17 cellular contexts compared by ENCODE assay signal in genomic region chr5:39024884-39025283, GRCh38. TPM values are rescaled to one million over a fixed set of nuclear protein-coding genes. Genes with fewer than 3 reads are reported as not detected.
DNase-seq lines count a peak whose midpoint lies in the region; ATAC-seq and TF ChIP-seq lines count a peak whose summit lies in the region.
"Had no signal": no experiment of that assay in that cellular context is flagged by ENCODE, and none has a peak within 500 bp of the region (broad histone marks: within the 10 kb centered on the region; RNA-seq: fewer than 3 reads in every experiment).

No MANE protein-coding gene starts in this region.

- peaks cover 5% of the 10 kb centered on the region for H3K9me3 Mint-ChIP-seq in activated T-helper 17 cell treated with anti-CD3 and anti-CD28 coated beads, Interleukin-2, amount 50 U/mL, for 72 hours

- H3K14ac ChIP-seq in mesenchymal stem cell (ENCODE audit: low read length in 2 of 2): no peak overlapping the region

- no peak overlapping the region for H3K27ac ChIP-seq in HEK293 (ENCODE audit: extremely low read depth, low read depth, low read length)
- H3K27ac ChIP-seq in mesenchymal stem cell (ENCODE audit: low read length, poor library complexity, severe bottlenecking): no peak overlapping the region
- H3K27ac ChIP-seq: prostate gland, SJCRH30, spleen, testis had no signal

- no peak overlapping the region for H2AK5ac ChIP-seq in mesenchymal stem cell (ENCODE audit: low read length, severe bottlenecking)

- H3K4me3 ChIP-seq in HEK293 (ENCODE audit: low read depth, low read length) (no peak overlapping the region), mesenchymal stem cell (ENCODE audit: insufficient read depth in 1 of 2, low read depth in 1 of 2, low read length in 2 of 2) (no peak overlapping the region)
- H3K4me3 ChIP-seq: lung, prostate gland, SJCRH30, spleen, testis had no signal

- no peak for TF ChIP-seq CTCF in HEK293 (tag by site-specific recombination; IDR thresholded peaks at IDR 0.05)

- H3K9ac ChIP-seq in mesenchymal stem cell (ENCODE audit: low read length): no peak overlapping the region

- peaks cover 11% of the 10 kb centered on the region for H3K4me1 ChIP-seq in HEK293 (ENCODE audit: control insufficient read depth, insufficient read depth, low read length)
- H3K4me1 ChIP-seq in mesenchymal stem cell (ENCODE audit: control insufficient read depth, insufficient read depth, low read depth, low read length): peaks cover 5% of the 10 kb centered on the region
- H3K4me1 ChIP-seq: prostate gland, SJCRH30 had no signal

- peaks cover 63% of the 10 kb centered on the region for H3K36me3 Mint-ChIP-seq in activated T-helper 17 cell treated with anti-CD3 and anti-CD28 coated beads, Interleukin-2, amount 50 U/mL, for 72 hours (ENCODE audit: low read depth)

- H2AFZ ChIP-seq in mesenchymal stem cell (ENCODE audit: low read depth, low read length): no peak overlapping the region

- peaks cover 13% of the 10 kb centered on the region for H3K79me1 ChIP-seq in mesenchymal stem cell (replicated peaks; ENCODE audit: low read length, poor library complexity, severe bottlenecking)

- peak; percentile 41 for DNase-seq in EH (ENCODE audit: low read depth)
- DNase-seq in mesenchymal stem cell: peak; percentile 56
- no peak for DNase-seq in foreskin melanocyte
- no peak for DNase-seq in midbrain (lab: John Stamatoyannopoulos, UW)
- DNase-seq: activated CD4-positive, alpha-beta T cell treated with anti-CD3 and anti-CD28 coated beads, Interleukin-2, amount 10 ng/mL, durations not matched to agents 24 days and 14 days; activated naive CD4-positive, alpha-beta T cell treated with anti-CD3 and anti-CD28 coated beads for 36 hours; activated T-cell treated with anti-CD3 and anti-CD28 coated beads for 4 hours; erythroblast; NCI-H524 treated with DMSO at 0.1 percent for 48 hours; SJCRH30; spleen; testis had no signal

- H2BK15ac ChIP-seq in mesenchymal stem cell (ENCODE audit: low read depth, poor library complexity, severe bottlenecking): no peak overlapping the region

- no peaks in the 10 kb centered on the region for H3K27me3 ChIP-seq in mesenchymal stem cell (ENCODE audit: control insufficient read depth in 1 of 2, insufficient read depth in 1 of 2, low read length in 2 of 2)
- H3K27me3 ChIP-seq: SJCRH30, spleen, testis had no signal

- H3K23ac ChIP-seq in mesenchymal stem cell (ENCODE audit: low read length in 2 of 2): no peak overlapping the region

- no peak overlapping the region for H4K91ac ChIP-seq in mesenchymal stem cell (ENCODE audit: low read length)

- H3K4me2 ChIP-seq in mesenchymal stem cell (ENCODE audit: low read length, poor library complexity, severe bottlenecking): no peak overlapping the region

- no peak overlapping the region for H2BK5ac ChIP-seq in mesenchymal stem cell (ENCODE audit: low read depth, low read length, poor library complexity, severe bottlenecking)

- peak overlapping the region; percentile 14 for H3K4me3 Mint-ChIP-seq in activated T-helper 17 cell treated with anti-CD3 and anti-CD28 coated beads, Interleukin-2, amount 50 U/mL, for 72 hours
- H3K4me3 Mint-ChIP-seq: activated CD4-positive, alpha-beta T cell treated with anti-CD3 and anti-CD28 coated beads, Interleukin-2, amount 10 ng/mL, durations not matched to agents 24 days and 14 days; activated naive CD4-positive, alpha-beta T cell treated with anti-CD3 and anti-CD28 coated beads for 36 hours had no signal

- H3K4me1 Mint-ChIP-seq in activated T-helper 17 cell treated with anti-CD3 and anti-CD28 coated beads, Interleukin-2, amount 50 U/mL, for 72 hours: peaks cover 21% of the 10 kb centered on the region

- H3K18ac ChIP-seq in mesenchymal stem cell (ENCODE audit: low read depth in 1 of 2, low read length in 2 of 2): no peak overlapping the region

- POLR2A ChIA-PET in HEK293 (lab: Yijun Ruan, JAX): no interaction called here

- H3K36me3 ChIP-seq in HEK293 (ENCODE audit: control insufficient read depth in 2 of 2, insufficient read depth in 1 of 2, low read length in 2 of 2): 0 out of 3 replicates have a peak, but pooled peaks cover 0 to 4% of the 10 kb centered on the region in 2 experiments
- peaks cover 0 to 19% of the 10 kb centered on the region in 2 experiments for H3K36me3 ChIP-seq in mesenchymal stem cell (ENCODE audit: control insufficient read depth in 1 of 2, insufficient read depth in 2 of 2, low read depth in 1 of 2, low read length in 2 of 2)
- H3K36me3 ChIP-seq: prostate gland had no signal

- H3K9me3 ChIP-seq in HEK293 (ENCODE audit: control insufficient read depth, insufficient read depth, low read depth, low read length): no peaks in the 10 kb centered on the region
- H3K9me3 ChIP-seq in mesenchymal stem cell (ENCODE audit: control insufficient read depth, low read length): peaks cover 8% of the 10 kb centered on the region
- H3K9me3 ChIP-seq: prostate gland, SJCRH30, testis had no signal

- no peak overlapping the region for H2BK120ac ChIP-seq in mesenchymal stem cell (ENCODE audit: low read depth, low read length)

- H3K4ac ChIP-seq in mesenchymal stem cell (ENCODE audit: low read depth in 1 of 2, low read length in 2 of 2): no peak overlapping the region

- H3K27ac Mint-ChIP-seq in activated T-helper 17 cell treated with anti-CD3 and anti-CD28 coated beads, Interleukin-2, amount 50 U/mL, for 72 hours: peak overlapping the region; percentile 55
- H3K27ac Mint-ChIP-seq: activated CD4-positive, alpha-beta T cell treated with anti-CD3 and anti-CD28 coated beads, Interleukin-2, amount 10 ng/mL, durations not matched to agents 24 days and 14 days; activated naive CD4-positive, alpha-beta T cell treated with anti-CD3 and anti-CD28 coated beads for 36 hours had no signal

- no peak overlapping the region for H4K8ac ChIP-seq in mesenchymal stem cell (ENCODE audit: low read length)

- H2BK12ac ChIP-seq in mesenchymal stem cell (ENCODE audit: low read length in 2 of 2): no peak overlapping the region

- peak; percentile 45 for ATAC-seq in activated T-helper 17 cell treated with anti-CD3 and anti-CD28 coated beads, Interleukin-2, amount 50 U/mL, for 72 hours (replicated peaks)
- ATAC-seq in GM21423 (IDR thresholded peaks at IDR 0.05; ENCODE audit: unreplicated experiment): no peak

- CTCF ChIA-PET in HEK293 (lab: Yijun Ruan, JAX): interaction anchor here (0.6 to 1.8 kb wide), 3 partner anchors 10 to 142 kb away, joined by 3 to 6 read pairs (median 5); no protein-coding TSS in a partner anchor

- no peaks in the 10 kb centered on the region for H3K27me3 Mint-ChIP-seq in activated T-helper 17 cell treated with anti-CD3 and anti-CD28 coated beads, Interleukin-2, amount 50 U/mL, for 72 hours
- H3K27me3 Mint-ChIP-seq: activated CD4-positive, alpha-beta T cell treated with anti-CD3 and anti-CD28 coated beads, Interleukin-2, amount 10 ng/mL, durations not matched to agents 24 days and 14 days had no signal

TF ChIP-seq in HEK293, 187 proteins besides CTCF, POLR2A, EP300 and RAD21 (continues in another document):
- TF ChIP-seq FEZF1 (tag by site-specific recombination; IDR thresholded peaks at IDR 0.05) (no peak), SP7 (tag by site-specific recombination; IDR thresholded peaks at IDR 0.05) (peak; percentile 83), BCL11B (tag by site-specific recombination; IDR thresholded peaks at IDR 0.05; ENCODE audit: low read depth) (no peak), ZNF449 (tag by site-specific recombination; IDR thresholded peaks at IDR 0.05) (no peak), ZNF18 (tag by site-specific recombination; IDR thresholded peaks at IDR 0.05) (no peak), PATZ1 (tag by site-specific recombination; IDR thresholded peaks at IDR 0.05) (no peak)

RNA-seq across cellular contexts. Expression of gene RICTOR, which starts 49.3 kb away (rescaled TPM):
- 10 to 100 TPM; 35.1 to 84.8 TPM for total RNA-seq in activated T-helper 17 cell treated with anti-CD3 and anti-CD28 coated beads, Interleukin-2, amount 50 U/mL, for 72 hours
- 9.7 TPM for polyA plus RNA-seq in mesenchymal stem cell (2013, experiment 1 of 2)
- polyA plus RNA-seq in mesenchymal stem cell (2013, experiment 2 of 2): 9.5 TPM

Comparison
In these comparisons a context has a peak if more than half of its experiments do, and no peak if none do; other contexts are left out.
1. DNase-seq: peak in EH (single experiment) and mesenchymal stem cell (single experiment); none in foreskin melanocyte (single experiment) and midbrain (single experiment).